ENCODE assay signal across 22 cellular contexts in the genomic region with DNA sequence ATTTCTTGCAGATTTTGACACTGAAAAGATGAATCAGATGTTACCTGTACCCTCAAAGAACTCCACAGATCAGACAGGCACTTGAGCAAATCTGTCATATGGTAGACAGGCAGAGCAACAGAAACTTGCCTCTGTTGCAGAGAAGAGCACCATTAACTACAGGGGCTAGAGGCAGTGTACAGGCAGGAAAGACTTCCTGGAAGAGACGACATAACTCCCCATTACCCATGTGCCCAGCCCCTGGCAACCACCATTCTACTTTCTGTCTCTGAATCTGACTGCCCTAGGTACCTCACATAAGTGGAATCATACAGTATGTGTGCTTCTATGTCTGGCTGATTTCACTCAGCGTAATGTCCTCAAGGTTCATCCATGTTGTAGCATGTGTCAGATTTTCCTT. TPM values are rescaled to one million over a fixed set of nuclear protein-coding genes. Genes with fewer than 3 reads are reported as not detected.
DNase-seq lines count a peak whose midpoint lies in the region; ATAC-seq and TF ChIP-seq lines count a peak whose summit lies in the region.
"Had no signal": no experiment of that assay in that cellular context is flagged by ENCODE, and none has a peak within 500 bp of the region (broad histone marks: within the 10 kb centered on the region; RNA-seq: fewer than 3 reads in every experiment).

No MANE protein-coding gene starts in this region.

- intact Hi-C loops in activated CD4-positive, alpha-beta T cell treated with anti-CD3 and anti-CD28 coated beads for 36 hours (cut with DNase I, micrococcal nuclease) = no loop called here
- intact Hi-C loops in lower leg skin (cut with DNase I; ENCODE audit: low total_unique reads) = no loop called here

- H3K27ac Mint-ChIP-seq in activated CD4-positive, alpha-beta T cell treated with anti-CD3 and anti-CD28 coated beads for 36 hours = peak overlapping the region; percentile 65
- peak overlapping the region; percentile 61 to 86 for H3K27ac Mint-ChIP-seq in activated naive CD4-positive, alpha-beta T cell treated with anti-CD3 and anti-CD28 coated beads, Interleukin-2, amount 50 U/mL, for 72 hours
- peak overlapping the region; percentile 63 to 87 for H3K27ac Mint-ChIP-seq in natural killer cell treated with Interleukin-12 subunit alpha and Interleukin-12 subunit beta and Interleukin-15 and Interleukin-18, amount 100 ng/mL, for 72 hours
- H3K27ac Mint-ChIP-seq in H9 = no peak overlapping the region

- H3K14ac ChIP-seq in H9 (ENCODE audit: insufficient read depth, low read length) = no peak overlapping the region; the same call in 1 of the 2 replicates

- H3K56ac ChIP-seq in H9 (ENCODE audit: insufficient read length, low read depth, low read length) = no peak overlapping the region

- H3K27me3 Mint-ChIP-seq in activated CD4-positive, alpha-beta T cell treated with anti-CD3 and anti-CD28 coated beads for 36 hours = no peaks in the 10 kb centered on the region
- H3K27me3 Mint-ChIP-seq in natural killer cell treated with Interleukin-12 subunit alpha and Interleukin-12 subunit beta and Interleukin-15 and Interleukin-18, amount 100 ng/mL, for 72 hours = no peaks in the 10 kb centered on the region
- no peaks in the 10 kb centered on the region for H3K27me3 Mint-ChIP-seq in H9 (ENCODE audit: low read depth)
- H3K27me3 Mint-ChIP-seq: naive B cell had no signal

- no peaks in the 10 kb centered on the region for H3K27me3 ChIP-seq in DND-41 (ENCODE audit: insufficient read depth, low read length, poor library complexity)
- H3K27me3 ChIP-seq in H9 (ENCODE audit: insufficient read depth, low read length) = no peaks in the 10 kb centered on the region
- H3K27me3 ChIP-seq: BLaER1, heart left ventricle, spleen, tibial artery had no signal

- CTCF ChIA-PET in activated CD4-positive, alpha-beta T cell treated with anti-CD3 and anti-CD28 coated beads for 36 hours (lab: Charles Lee) = no interaction called here

- no peak overlapping the region for H2AK5ac ChIP-seq in H9 (ENCODE audit: insufficient read length, low read length)

- H3K4me3 ChIP-seq in DND-41 (ENCODE audit: low read depth in 1 of 2, low read length in 2 of 2) = no peak overlapping the region
- no peak overlapping the region for H3K4me3 ChIP-seq in lower leg skin (ENCODE audit: low read depth, poor library complexity, severe bottlenecking)
- H3K4me3 ChIP-seq: BLaER1, heart left ventricle, spleen, tibial artery had no signal

- peaks cover 2% of the 10 kb centered on the region for H3K36me3 Mint-ChIP-seq in activated CD4-positive, alpha-beta T cell treated with anti-CD3 and anti-CD28 coated beads for 36 hours (ENCODE audit: low read depth)
- H3K36me3 Mint-ChIP-seq in activated naive CD4-positive, alpha-beta T cell treated with anti-CD3 and anti-CD28 coated beads, Interleukin-2, amount 50 U/mL, for 72 hours = peaks cover 0 to 4% of the 10 kb centered on the region in 2 donors
- no peaks in the 10 kb centered on the region for H3K36me3 Mint-ChIP-seq in natural killer cell treated with Interleukin-12 subunit alpha and Interleukin-12 subunit beta and Interleukin-15 and Interleukin-18, amount 100 ng/mL, for 72 hours
- peaks cover 0 to 4% (median 1%) of the 10 kb centered on the region in 3 experiments; a peak in 4 of 7 replicates for H3K36me3 Mint-ChIP-seq in H9 (ENCODE audit: insufficient read depth in 1 of 3, low read depth in 3 of 3)

- H3K4ac ChIP-seq in H9 (ENCODE audit: low read depth, low read length) = no peak overlapping the region

- POLR2A ChIA-PET in activated CD4-positive, alpha-beta T cell treated with anti-CD3 and anti-CD28 coated beads for 36 hours (lab: Charles Lee) = no interaction called here

- no peak overlapping the region for H3T11ph ChIP-seq in H9 (ENCODE audit: low read length)

- ATAC-seq in activated CD4-positive, alpha-beta T cell treated with anti-CD3 and anti-CD28 coated beads for 36 hours = peak; percentile 89
- peak; percentile 86 for ATAC-seq in DND-41 (ENCODE audit: insufficient read depth, low read depth)
- ATAC-seq in activated naive CD4-positive, alpha-beta T cell treated with anti-CD3 and anti-CD28 coated beads, Interleukin-2, amount 50 U/mL, for 72 hours = peak; percentile 87 to 90
- ATAC-seq in natural killer cell treated with Interleukin-12 subunit alpha and Interleukin-12 subunit beta and Interleukin-15 and Interleukin-18, amount 100 ng/mL, for 72 hours = peak; percentile 59 to 84
- ATAC-seq: heart left ventricle had no signal

- H4K8ac ChIP-seq in H9 (replicated peaks; ENCODE audit: insufficient read length, low read depth, low read length) = no peak overlapping the region

- no peak overlapping the region for H2BK15ac ChIP-seq in H9 (ENCODE audit: low read depth, low read length)

- peaks cover 6% of the 10 kb centered on the region for H3K79me1 ChIP-seq in H9 (ENCODE audit: insufficient read depth, low read depth, low read length, poor library complexity, severe bottlenecking)

- DNase-seq in activated CD4-positive, alpha-beta T cell treated with anti-CD3 and anti-CD28 coated beads for 36 hours = peak; percentile 37
- DNase-seq in activated CD4-positive, alpha-beta T cell treated with anti-CD3 and anti-CD28 coated beads for 1 hour = no peak
- DNase-seq in DND-41 (peak; percentile 14), H9 (no peak), NCI-H2171 (lab: John Stamatoyannopoulos, UW) (no peak), lower leg skin (ENCODE audit: low spot score in 2 of 2) (no peak)
- DNase-seq in activated naive CD4-positive, alpha-beta T cell treated with anti-CD3 and anti-CD28 coated beads, Interleukin-2, amount 50 U/mL, for 72 hours (ENCODE audit: low spot score in 2 of 2) = no peak
- DNase-seq in natural killer cell treated with Interleukin-12 subunit alpha and Interleukin-12 subunit beta and Interleukin-15 and Interleukin-18, amount 100 ng/mL, for 72 hours (ENCODE audit: low spot score) = no peak
- DNase-seq: activated CD8-positive, alpha-beta memory T cell treated with anti-CD3 and anti-CD28 coated beads, Interleukin-2, amount 50 U/mL, for 48 hours; amniotic stem cell; DMS153; effector CD8-positive, alpha-beta T cell; heart left ventricle; naive B cell; NCI-H1417; NCI-H526 treated with DMSO at 0.1 percent for 48 hours; Right ventricle myocardium superior; spleen; tibial artery had no signal

- H3K9me3 ChIP-seq in DND-41 (ENCODE audit: insufficient read depth, low read length, severe bottlenecking) (no peaks in the 10 kb centered on the region), H9 (ENCODE audit: control insufficient read depth, low read depth, low read length) (no peaks in the 10 kb centered on the region)
- H3K9me3 ChIP-seq: tibial artery had no signal

- peaks cover 21% of the 10 kb centered on the region for H3K4me1 Mint-ChIP-seq in activated CD4-positive, alpha-beta T cell treated with anti-CD3 and anti-CD28 coated beads for 36 hours
- peaks cover 17% of the 10 kb centered on the region in 2 donors for H3K4me1 Mint-ChIP-seq in natural killer cell treated with Interleukin-12 subunit alpha and Interleukin-12 subunit beta and Interleukin-15 and Interleukin-18, amount 100 ng/mL, for 72 hours (ENCODE audit: low read depth in 2 of 2)
- H3K4me1 Mint-ChIP-seq in H9 = peaks cover 4 to 7% of the 10 kb centered on the region in 2 experiments

- no peak for TF ChIP-seq CTCF in DND-41 (IDR thresholded peaks at IDR 0.05; ENCODE audit: borderline replicate concordance, extremely low read depth, low read length, poor library complexity, severe bottlenecking)
- TF ChIP-seq CTCF in H9 (conservative IDR thresholded peaks at IDR 0.05) = no peak
- no peak for TF ChIP-seq CTCF in lower leg skin (IDR thresholded peaks at IDR 0.05)

- H3K36me3 ChIP-seq in DND-41 (ENCODE audit: insufficient read depth, low read length) = no peaks in the 10 kb centered on the region; the same call in 1 of the 2 replicates
- H3K36me3 ChIP-seq: tibial artery had no signal

- H3K79me2 ChIP-seq in DND-41 (ENCODE audit: insufficient read depth, low read length) = peaks cover 53% of the 10 kb centered on the region
- H3K79me2 ChIP-seq in H9 (ENCODE audit: insufficient read depth, low read length) = peaks cover 3% of the 10 kb centered on the region; the same call in 1 of the 2 replicates

- H2AFZ ChIP-seq in DND-41 (ENCODE audit: low read depth, low read length) = no peak overlapping the region
- H2AFZ ChIP-seq in H9 (ENCODE audit: low read length) = no peak overlapping the region

- TF ChIP-seq POLR2A in lower leg skin (IDR thresholded peaks at IDR 0.05) = no peak

- no peak overlapping the region for H3K18ac ChIP-seq in H9 (ENCODE audit: insufficient read length, low read depth, low read length)

- H3K27ac ChIP-seq in DND-41 (ENCODE audit: low read length) = peak overlapping the region; percentile 20
- no peak overlapping the region for H3K27ac ChIP-seq in H9 (ENCODE audit: insufficient read length, low read depth, low read length)
- H3K27ac ChIP-seq: BLaER1, tibial artery, VCaP had no signal

- H3K4me1 ChIP-seq in DND-41 (ENCODE audit: insufficient read depth, low read length) (peaks cover 11% of the 10 kb centered on the region), H9 (ENCODE audit: insufficient read depth, low read length) (no peaks in the 10 kb centered on the region)
- H3K4me1 ChIP-seq: tibial artery had no signal

- no peak overlapping the region for H4K5ac ChIP-seq in H9 (ENCODE audit: insufficient read length, low read depth, low read length)

- peaks cover 1% of the 10 kb centered on the region for H3K9me3 Mint-ChIP-seq in activated CD4-positive, alpha-beta T cell treated with anti-CD3 and anti-CD28 coated beads for 36 hours (ENCODE audit: low read depth)
- H3K9me3 Mint-ChIP-seq in activated naive CD4-positive, alpha-beta T cell treated with anti-CD3 and anti-CD28 coated beads, Interleukin-2, amount 50 U/mL, for 72 hours = no peaks in the 10 kb centered on the region
- H3K9me3 Mint-ChIP-seq in natural killer cell treated with Interleukin-12 subunit alpha and Interleukin-12 subunit beta and Interleukin-15 and Interleukin-18, amount 100 ng/mL, for 72 hours = no peaks in the 10 kb centered on the region
- peaks cover 0 to 2% of the 10 kb centered on the region in 2 experiments; a peak in 2 of 5 replicates for H3K9me3 Mint-ChIP-seq in H9

- no peak overlapping the region for H2BK120ac ChIP-seq in H9 (ENCODE audit: low read depth, low read length, poor library complexity, severe bottlenecking)

- H3K23me2 ChIP-seq in H9 (ENCODE audit: insufficient read length, low read depth, low read length, poor library complexity, severe bottlenecking) = no peaks in the 10 kb centered on the region

- H4K20me1 ChIP-seq in DND-41 (ENCODE audit: insufficient read depth, low read length) = peaks cover 4% of the 10 kb centered on the region; the same call in 1 of the 2 replicates
- H4K20me1 ChIP-seq in H9 (ENCODE audit: control insufficient read depth, insufficient read depth, insufficient read length) = no peaks in the 10 kb centered on the region

- H3K4me2 ChIP-seq in DND-41 (ENCODE audit: insufficient read depth, low read length) (no peak overlapping the region), H9 (ENCODE audit: insufficient read depth, insufficient read length, low read length) (no peak overlapping the region)
- H3K4me2 ChIP-seq: BLaER1 had no signal

- no peak overlapping the region for H2BK12ac ChIP-seq in H9 (ENCODE audit: insufficient read length, low read depth, low read length)

- no CpG with 5 or more reads among the region's 2 CpGs for WGBS in H9 (ENCODE audit: extremely low coverage, insufficient read length, low lambda C conversion rate)
- WGBS in lower leg skin, 2 donors = 67 to 72% methylated on average over 2 of the region's 2 CpGs

- no peak overlapping the region for H2BK5ac ChIP-seq in H9 (ENCODE audit: insufficient read length, low read length)

- no peak overlapping the region for H4K91ac ChIP-seq in H9 (ENCODE audit: insufficient read length, low read depth, low read length)

- H3K4me3 Mint-ChIP-seq in activated CD4-positive, alpha-beta T cell treated with anti-CD3 and anti-CD28 coated beads for 36 hours = no peak overlapping the region
- peak overlapping the region; percentile 52 for H3K4me3 Mint-ChIP-seq in natural killer cell treated with Interleukin-12 subunit alpha and Interleukin-12 subunit beta and Interleukin-15 and Interleukin-18, amount 100 ng/mL, for 72 hours
- no peak overlapping the region for H3K4me3 Mint-ChIP-seq in H9

- H3K23ac ChIP-seq in H9 (ENCODE audit: insufficient read length, low read depth, low read length) = no peak overlapping the region

- H3K9ac ChIP-seq in DND-41 (ENCODE audit: low read depth, low read length) (no peak overlapping the region), H9 (ENCODE audit: extremely low read depth, insufficient read length, low read length) (no peak overlapping the region)
- H3K9ac ChIP-seq: BLaER1 had no signal

- H2BK20ac ChIP-seq in H9 (ENCODE audit: low read depth, low read length, poor library complexity, severe bottlenecking) = no peak overlapping the region

RNA-seq across cellular contexts. Expression of a gene that starts 15.5 kb away (rescaled TPM):
- total RNA-seq in activated CD4-positive, alpha-beta T cell treated with anti-CD3 and anti-CD28 coated beads for 36 hours = 10 to 100 TPM in 1 of 2 experiments, 1 to 10 TPM in 1; 8.7 to 11.5 TPM
- 10 to 100 TPM; 10.9 to 12.9 TPM for total RNA-seq in activated naive CD4-positive, alpha-beta T cell treated with anti-CD3 and anti-CD28 coated beads, Interleukin-2, amount 50 U/mL, for 72 hours
- 10 to 100 TPM; 14.8 to 22.0 TPM for total RNA-seq in natural killer cell treated with Interleukin-12 subunit alpha and Interleukin-12 subunit beta and Interleukin-15 and Interleukin-18, amount 100 ng/mL, for 72 hours
- 20.1 and 21.8 TPM in 2 replicates for total RNA-seq in H9 (2021)
- 10 to 100 TPM; 31.7 to 41.4 (median 33.5) TPM for total RNA-seq in lower leg skin

RNA-seq across cellular contexts. Expression of a gene that starts 37.0 kb away (rescaled TPM):
- 1 to 10 TPM; 2.4 to 3.0 TPM for total RNA-seq in activated CD4-positive, alpha-beta T cell treated with anti-CD3 and anti-CD28 coated beads for 36 hours
- total RNA-seq in activated naive CD4-positive, alpha-beta T cell treated with anti-CD3 and anti-CD28 coated beads, Interleukin-2, amount 50 U/mL, for 72 hours = 1 to 10 TPM; 2.0 to 2.1 TPM
- 1 to 10 TPM; 1.6 to 1.9 TPM for total RNA-seq in natural killer cell treated with Interleukin-12 subunit alpha and Interleukin-12 subunit beta and Interleukin-15 and Interleukin-18, amount 100 ng/mL, for 72 hours
- total RNA-seq in H9 (2021) = 0.75 and 1.5 TPM in 2 replicates
- total RNA-seq in lower leg skin = 10 to 100 TPM in 1 of 4 donors, 1 to 10 TPM in 3; 2.2 to 10.4 (median 7.2) TPM
- total RNA-seq: A172 had no signal

RNA-seq across cellular contexts. Expression of a gene that starts 37.1 kb away (rescaled TPM):
- 10 to 100 TPM; 11.7 to 12.0 TPM for total RNA-seq in activated CD4-positive, alpha-beta T cell treated with anti-CD3 and anti-CD28 coated beads for 36 hours
- total RNA-seq in activated naive CD4-positive, alpha-beta T cell treated with anti-CD3 and anti-CD28 coated beads, Interleukin-2, amount 50 U/mL, for 72 hours = 10 to 100 TPM in 1 of 2 donors, 1 to 10 TPM in 1; 2.4 to 11.0 TPM
- 10 to 100 TPM in 1 of 2 donors, 1 to 10 TPM in 1; 8.1 to 12.2 TPM for total RNA-seq in natural killer cell treated with Interleukin-12 subunit alpha and Interleukin-12 subunit beta and Interleukin-15 and Interleukin-18, amount 100 ng/mL, for 72 hours
- 7.9 and 9.5 TPM in 2 replicates for total RNA-seq in H9 (2021)
- 10 to 100 TPM; 14.5 to 21.2 (median 17.5) TPM for total RNA-seq in lower leg skin
- total RNA-seq: A172 had no signal

RNA-seq across cellular contexts. Expression of a gene that starts 42.9 kb away (rescaled TPM):
- total RNA-seq in activated CD4-positive, alpha-beta T cell treated with anti-CD3 and anti-CD28 coated beads for 36 hours = 1 to 10 TPM; 7.8 to 8.7 TPM
- 10 to 100 TPM; 10.8 to 17.6 TPM for total RNA-seq in activated naive CD4-positive, alpha-beta T cell treated with anti-CD3 and anti-CD28 coated beads, Interleukin-2, amount 50 U/mL, for 72 hours
- total RNA-seq in natural killer cell treated with Interleukin-12 subunit alpha and Interleukin-12 subunit beta and Interleukin-15 and Interleukin-18, amount 100 ng/mL, for 72 hours = 1 to 10 TPM; 6.3 to 8.0 TPM
- total RNA-seq in H9 (2021) (10.8 and 11.2 TPM in 2 replicates), lower leg skin (1 to 10 TPM; 2.1 to 3.5 (median 2.4) TPM)

RNA-seq across cellular contexts. Expression of a gene that starts 43.6 kb away (rescaled TPM):
- 10 to 100 TPM; 52.2 to 52.4 TPM for total RNA-seq in activated CD4-positive, alpha-beta T cell treated with anti-CD3 and anti-CD28 coated beads for 36 hours
- total RNA-seq in activated naive CD4-positive, alpha-beta T cell treated with anti-CD3 and anti-CD28 coated beads, Interleukin-2, amount 50 U/mL, for 72 hours = 10 to 100 TPM; 54.0 to 58.0 TPM
- total RNA-seq in natural killer cell treated with Interleukin-12 subunit alpha and Interleukin-12 subunit beta and Interleukin-15 and Interleukin-18, amount 100 ng/mL, for 72 hours = 10 to 100 TPM; 54.9 to 91.3 TPM
- 34.1 and 38.2 TPM in 2 replicates for total RNA-seq in H9 (2021)
- total RNA-seq in lower leg skin = 10 to 100 TPM; 18.7 to 31.1 (median 23.4) TPM

Comparison
In these comparisons a context has a peak if more than half of its experiments do, and no peak if none do; other contexts are left out.
1. DNase-seq: peak in activated CD4-positive, alpha-beta T cell treated with anti-CD3 and anti-CD28 coated beads for 36 hours (single experiment) and DND-41 (single experiment); none in activated CD4-positive, alpha-beta T cell treated with anti-CD3 and anti-CD28 coated beads for 1 hour (single experiment), activated naive CD4-positive, alpha-beta T cell treated with anti-CD3 and anti-CD28 coated beads, Interleukin-2, amount 50 U/mL, for 72 hours (0 of 2), natural killer cell treated with Interleukin-12 subunit alpha and Interleukin-12 subunit beta and Interleukin-15 and Interleukin-18, amount 100 ng/mL, for 72 hours (single experiment), H9 (single experiment), NCI-H2171 (single experiment) and lower leg skin (0 of 2).
2. H3K27ac Mint-ChIP-seq: peak in activated CD4-positive, alpha-beta T cell treated with anti-CD3 and anti-CD28 coated beads for 36 hours (single experiment), activated naive CD4-positive, alpha-beta T cell treated with anti-CD3 and anti-CD28 coated beads, Interleukin-2, amount 50 U/mL, for 72 hours (2 of 2) and natural killer cell treated with Interleukin-12 subunit alpha and Interleukin-12 subunit beta and Interleukin-15 and Interleukin-18, amount 100 ng/mL, for 72 hours (2 of 2); none in H9 (0 of 3).
3. Peak in every context shown above with its lines, with median percentiles within 50 percentile points of each other: ATAC-seq.